Comparison of ENCODE assay signal across 22 cellular contexts in genomic region chr1:213266983-213267772, GRCh38.
"Had no signal": no experiment of that assay in that cellular context is flagged by ENCODE, and none has a peak within 500 bp of the region (broad histone marks: within the 10 kb centered on the region; RNA-seq: fewer than 3 reads in every experiment).

No MANE protein-coding gene starts in this region.

- H3K27ac ChIP-seq: adrenal gland, colonic mucosa, esophagus muscularis mucosa, skin epidermis, suprapubic skin, WERI-Rb-1 had no signal

- H3K9me3 ChIP-seq: adrenal gland, colonic mucosa, esophagus muscularis mucosa, suprapubic skin had no signal

- H3K27me3 Mint-ChIP-seq: activated CD4-positive, alpha-beta memory T cell treated with anti-CD3 and anti-CD28 coated beads for 36 hours; activated CD4-positive, alpha-beta T cell treated with anti-CD3 and anti-CD28 coated beads for 36 hours; activated CD8-positive, alpha-beta memory T cell treated with anti-CD3 and anti-CD28 coated beads, Interleukin-2, amount 10 ng/mL, durations not matched to agents 7 days and 5 days; activated naive CD4-positive, alpha-beta T cell treated with anti-CD3 and anti-CD28 coated beads, Interleukin-2, amount 50 U/mL, for 24 hours; progenitor cell of endocrine pancreas had no signal

- H3K4me1 ChIP-seq: adrenal gland, colonic mucosa, esophagus muscularis mucosa, suprapubic skin had no signal

- H3K4me3 ChIP-seq: adrenal gland, colonic mucosa, esophagus muscularis mucosa, skin epidermis, suprapubic skin had no signal

- H3K36me3 ChIP-seq: adrenal gland, colonic mucosa, WERI-Rb-1 had no signal

- H3K27ac Mint-ChIP-seq: activated CD4-positive, alpha-beta memory T cell treated with anti-CD3 and anti-CD28 coated beads for 36 hours; activated CD4-positive, alpha-beta T cell treated with anti-CD3 and anti-CD28 coated beads for 36 hours; activated CD8-positive, alpha-beta memory T cell treated with anti-CD3 and anti-CD28 coated beads, Interleukin-2, amount 10 ng/mL, durations not matched to agents 7 days and 5 days; activated naive CD4-positive, alpha-beta T cell treated with anti-CD3 and anti-CD28 coated beads, Interleukin-2, amount 50 U/mL, for 24 hours; nephron; progenitor cell of endocrine pancreas had no signal

- DNase-seq: activated CD4-positive, alpha-beta memory T cell treated with anti-CD3 and anti-CD28 coated beads for 36 hours; activated CD4-positive, alpha-beta T cell treated with anti-CD3 and anti-CD28 coated beads for 36 hours; activated CD8-positive, alpha-beta memory T cell treated with anti-CD3 and anti-CD28 coated beads, Interleukin-2, amount 10 ng/mL, durations not matched to agents 7 days and 5 days; activated effector memory CD4-positive, alpha-beta T cell treated with Interleukin-2 at 50 U/mL for 16 hours; activated T-cell treated with anti-CD3 and anti-CD28 coated beads, Interleukin-2, amount 50 U/mL, for 1 hour; adrenal gland; central memory CD4-positive, alpha-beta T cell; colonic mucosa; glutamatergic neuron; hypothalamus; occipital lobe; right cardiac atrium; stimulated activated CD4-positive, alpha-beta T cell treated with anti-CD3 and anti-CD28 coated beads, Interleukin-4, amount 100 ng/mL, for 24 hours; stimulated activated naive CD8-positive, alpha-beta T cell treated with anti-CD3 and anti-CD28 coated beads, Interleukin-15, Interleukin-2, amounts not matched to agents 100 U/mL and 50 U/mL, for 24 hours; trophoblast cell; WERI-Rb-1 had no signal

- H3K4me3 Mint-ChIP-seq: activated CD4-positive, alpha-beta memory T cell treated with anti-CD3 and anti-CD28 coated beads for 36 hours; activated CD4-positive, alpha-beta T cell treated with anti-CD3 and anti-CD28 coated beads for 36 hours; activated CD8-positive, alpha-beta memory T cell treated with anti-CD3 and anti-CD28 coated beads, Interleukin-2, amount 10 ng/mL, durations not matched to agents 7 days and 5 days; activated naive CD4-positive, alpha-beta T cell treated with anti-CD3 and anti-CD28 coated beads, Interleukin-2, amount 50 U/mL, for 24 hours; nephron had no signal

- H3K27me3 ChIP-seq: adrenal gland, colonic mucosa, esophagus muscularis mucosa, suprapubic skin had no signal

- H3K4me1 Mint-ChIP-seq: activated CD4-positive, alpha-beta T cell treated with anti-CD3 and anti-CD28 coated beads for 36 hours; activated naive CD4-positive, alpha-beta T cell treated with anti-CD3 and anti-CD28 coated beads, Interleukin-2, amount 50 U/mL, for 24 hours; nephron had no signal

- ATAC-seq: activated CD4-positive, alpha-beta T cell treated with anti-CD3 and anti-CD28 coated beads for 36 hours; activated CD8-positive, alpha-beta memory T cell treated with anti-CD3 and anti-CD28 coated beads, Interleukin-2, amount 10 ng/mL, durations not matched to agents 7 days and 5 days; right cardiac atrium; stimulated activated naive CD8-positive, alpha-beta T cell treated with anti-CD3 and anti-CD28 coated beads, Interleukin-15, Interleukin-2, amounts not matched to agents 100 U/mL and 50 U/mL, for 24 hours had no signal
